8 cellular contexts compared by ENCODE assay signal in genomic region chr11:114317738-114318137, GRCh38. TPM values are rescaled to one million over a fixed set of nuclear protein-coding genes. Genes with fewer than 3 reads are reported as not detected.
A peak's percentile ranks its signal among the peaks of the same experiment; 100 is the strongest.
DNase-seq lines count a peak whose midpoint lies in the region; ATAC-seq and TF ChIP-seq lines count a peak whose summit lies in the region.

No MANE protein-coding gene starts in this region.

- no peaks in the 10 kb centered on the region for H3K36me3 Mint-ChIP-seq in activated naive CD4-positive, alpha-beta T cell treated with anti-CD3 and anti-CD28 coated beads for 36 hours (ENCODE audit: low read depth)

- H3K9me3 ChIP-seq in heart left ventricle (no peaks in the 10 kb centered on the region), testis (no peaks in the 10 kb centered on the region)

- peaks cover 0 to 34% (median 14%) of the 10 kb centered on the region in 12 donors for H3K4me1 ChIP-seq in heart left ventricle
- H3K4me1 ChIP-seq in testis = peaks cover 11% of the 10 kb centered on the region

- 23 to 36% (median 29%) methylated on average over 5 of the region's 5 CpGs for WGBS in heart left ventricle, 4 donors
- WGBS in testis, 2 donors = 21 to 44% methylated on average over 5 of the region's 5 CpGs

- H3K27me3 ChIP-seq in heart left ventricle = peaks cover 0 to 4% (median 0%) of the 10 kb centered on the region in 9 donors
- no peaks in the 10 kb centered on the region for H3K27me3 ChIP-seq in testis

- no peak for TF ChIP-seq POLR2A in heart left ventricle (IDR thresholded peaks at IDR 0.05)
- no peak for TF ChIP-seq POLR2A in testis (IDR thresholded peaks at IDR 0.05)

- TF ChIP-seq CTCF in heart left ventricle (IDR thresholded peaks at IDR 0.05) = peak in 10 of 12 donors; percentile 11 to 69 (median 46)
- no peak for TF ChIP-seq CTCF in testis (IDR thresholded peaks at IDR 0.05)

- no peak overlapping the region for H3K4me3 Mint-ChIP-seq in activated naive CD4-positive, alpha-beta T cell treated with anti-CD3 and anti-CD28 coated beads for 36 hours

- no peaks in the 10 kb centered on the region for H3K9me3 Mint-ChIP-seq in activated naive CD4-positive, alpha-beta T cell treated with anti-CD3 and anti-CD28 coated beads for 36 hours

- H3K4me3 ChIP-seq in heart left ventricle (no peak overlapping the region), testis (no peak overlapping the region)

- ATAC-seq in heart left ventricle = peak in 3 of 4 donors; percentile 38 to 65 (median 59)
- ATAC-seq in HG03457 (IDR thresholded peaks at IDR 0.05; ENCODE audit: unreplicated experiment) = no peak
- no peak for ATAC-seq in GM19467 (IDR thresholded peaks at IDR 0.05; ENCODE audit: unreplicated experiment)

- CTCF ChIA-PET in activated naive CD4-positive, alpha-beta T cell treated with anti-CD3 and anti-CD28 coated beads for 36 hours (lab: Charles Lee) = no interaction called here

- peak; percentile 20 for DNase-seq in activated naive CD4-positive, alpha-beta T cell treated with anti-CD3 and anti-CD28 coated beads for 36 hours
- DNase-seq in activated naive CD4-positive, alpha-beta T cell treated with Interleukin-2 at 50 U/mL for 16 hours = no peak
- DNase-seq in RPMI8226 = peak; percentile 41
- peak in 3 of 5 donors; percentile 29 to 60 (median 32) for DNase-seq in heart left ventricle
- DNase-seq in testis = peak; percentile 62
- no peak for DNase-seq in AG20443 (ENCODE audit: low spot score)

- H3K27ac ChIP-seq in heart left ventricle (peak overlapping the region in 10 of 12 donors; percentile 8 to 72 (median 40)), testis (peak overlapping the region in 1 of 2 donors; percentile 12)

- H3K27me3 Mint-ChIP-seq in activated naive CD4-positive, alpha-beta T cell treated with anti-CD3 and anti-CD28 coated beads for 36 hours (ENCODE audit: low read depth) = no peaks in the 10 kb centered on the region

- no peak overlapping the region for H3K27ac Mint-ChIP-seq in activated naive CD4-positive, alpha-beta T cell treated with anti-CD3 and anti-CD28 coated beads for 36 hours

- peaks cover 45% of the 10 kb centered on the region for H3K4me1 Mint-ChIP-seq in activated naive CD4-positive, alpha-beta T cell treated with anti-CD3 and anti-CD28 coated beads for 36 hours (ENCODE audit: low read depth)

- intact Hi-C loops in activated naive CD4-positive, alpha-beta T cell treated with anti-CD3 and anti-CD28 coated beads for 36 hours (cut with micrococcal nuclease) = loop anchor here (2.0 kb wide), 1 partner anchor 23 kb away; no protein-coding TSS in a partner anchor
- intact Hi-C loops in heart left ventricle (cut with DNase I) (loop anchor here in 2 of 10 donors (5.0 kb wide), 1 partner anchor 35 kb away; no protein-coding TSS in a partner anchor), testis (cut with DNase I; ENCODE audit: low total_unique reads) (no loop called here)

- H3K36me3 ChIP-seq in heart left ventricle = peaks cover 0 to 25% (median 5%) of the 10 kb centered on the region in 9 donors
- no peaks in the 10 kb centered on the region for H3K36me3 ChIP-seq in testis (ENCODE audit: low read depth, missing control alignments)

RNA-seq across cellular contexts. Expression of gene NNMT, which starts 21.5 kb away (rescaled TPM):
- not detected for total RNA-seq in activated naive CD4-positive, alpha-beta T cell treated with anti-CD3 and anti-CD28 coated beads for 36 hours
- 100 to 1,000 TPM in 1 of 9 donors, 10 to 100 TPM in 8; 12.4 to 146 (median 27.4) TPM for total RNA-seq in heart left ventricle
- 10 to 100 TPM; 27.9 to 76.3 TPM for polyA plus RNA-seq in heart left ventricle
- total RNA-seq in testis = 10 to 100 TPM; 10.6 to 28.7 TPM
- 38.8 TPM for polyA plus RNA-seq in testis (ENCODE audit: insufficient read depth, low read depth, low replicate concordance)

Comparison
In these comparisons a context has a peak if more than half of its experiments do, and no peak if none do; other contexts are left out.
1. DNase-seq: peak in activated naive CD4-positive, alpha-beta T cell treated with anti-CD3 and anti-CD28 coated beads for 36 hours (single experiment), RPMI8226 (single experiment), heart left ventricle (3 of 5) and testis (single experiment); none in activated naive CD4-positive, alpha-beta T cell treated with Interleukin-2 at 50 U/mL for 16 hours (single experiment) and AG20443 (single experiment).
2. ATAC-seq: peak in heart left ventricle (3 of 4); none in HG03457 (single experiment) and GM19467 (single experiment).
3. CTCF ChIP-seq: peak in heart left ventricle (10 of 12); none in testis (0 of 3).
4. RNA of gene NNMT, which starts 21.5 kb away (total RNA-seq): 10.6 to 28.7 TPM in testis and 12.4 to 146 TPM in heart left ventricle; not detected in activated naive CD4-positive, alpha-beta T cell treated with anti-CD3 and anti-CD28 coated beads for 36 hours; every median in the first group is over 10 times any median in the second.